9 cellular contexts compared by ENCODE assay signal in genomic region chr22:35900483-35901168, GRCh38.
DNase-seq lines count a peak whose midpoint lies in the region; ATAC-seq and TF ChIP-seq lines count a peak whose summit lies in the region.
"Had no signal": no experiment of that assay in that cellular context is flagged by ENCODE, and none has a peak within 500 bp of the region (broad histone marks: within the 10 kb centered on the region; RNA-seq: fewer than 3 reads in every experiment).

No MANE protein-coding gene starts in this region.

- no peak overlapping the region for H3K18ac ChIP-seq in mesendoderm (ENCODE audit: low read length)

- H2BK5ac ChIP-seq in mesendoderm (ENCODE audit: low read length) = no peak overlapping the region

- H3K27me3 Mint-ChIP-seq in CD8-positive, alpha-beta T cell (ENCODE audit: low read depth) = peaks cover 6% of the 10 kb centered on the region
- H3K27me3 Mint-ChIP-seq in HFFc6 (ENCODE audit: insufficient read depth) = no peaks in the 10 kb centered on the region; the same call in 1 of the 2 replicates

- ATAC-seq in CD8-positive, alpha-beta T cell = peak; percentile 69
- no peak for ATAC-seq in HG03045 (IDR thresholded peaks at IDR 0.05; ENCODE audit: unreplicated experiment)
- no peak for ATAC-seq in GM18858 (IDR thresholded peaks at IDR 0.05; ENCODE audit: unreplicated experiment)

- no peak overlapping the region for H3K4me3 ChIP-seq in CD8-positive, alpha-beta T cell (ENCODE audit: low read depth, low read length)
- H3K4me3 ChIP-seq in mesendoderm (ENCODE audit: low read length) = no peak overlapping the region

- no peak overlapping the region for H3K4me2 ChIP-seq in mesendoderm (ENCODE audit: low read length)

- H3K56ac ChIP-seq in mesendoderm (ENCODE audit: low read length) = no peak overlapping the region

- no peak overlapping the region for H3K23ac ChIP-seq in mesendoderm (ENCODE audit: low read length)

- intact Hi-C loops in CD8-positive, alpha-beta T cell (cut with DNase I, micrococcal nuclease) = no loop called here

- no peaks in the 10 kb centered on the region for H3K9me3 ChIP-seq in CD8-positive, alpha-beta T cell (ENCODE audit: low read length)

- no peak overlapping the region for H4K8ac ChIP-seq in mesendoderm (ENCODE audit: low read depth, low read length)

- peaks cover 21% of the 10 kb centered on the region for H3K79me2 ChIP-seq in mesendoderm (ENCODE audit: control insufficient read depth, insufficient read depth, low read length)

- H3K4me1 Mint-ChIP-seq in CD8-positive, alpha-beta T cell (ENCODE audit: low read depth) = peaks cover 15% of the 10 kb centered on the region
- peaks cover 74% of the 10 kb centered on the region for H3K4me1 Mint-ChIP-seq in HFFc6 (ENCODE audit: low read depth)

- H2BK15ac ChIP-seq in mesendoderm (replicated peaks; ENCODE audit: low read depth) = no peak overlapping the region

- no peak overlapping the region for H3K27ac ChIP-seq in CD8-positive, alpha-beta T cell (ENCODE audit: low read depth, low read length)
- H3K27ac ChIP-seq in mesendoderm (ENCODE audit: low read depth, low read length) = no peak overlapping the region

- H3K36me3 ChIP-seq in CD8-positive, alpha-beta T cell (ENCODE audit: insufficient read depth, low read length) = no peaks in the 10 kb centered on the region
- H3K36me3 ChIP-seq in mesendoderm (ENCODE audit: control insufficient read depth, insufficient read depth, low read length) = no peaks in the 10 kb centered on the region

- WGBS in mesendoderm (ENCODE audit: extremely low coverage, insufficient coverage, low lambda C conversion rate) = no CpG with 5 or more reads among the region's 5 CpGs

- H2BK120ac ChIP-seq in mesendoderm (ENCODE audit: low read depth, low read length) = peak overlapping the region; percentile 6

- TF ChIP-seq CTCF in CD8-positive, alpha-beta T cell (IDR thresholded peaks at IDR 0.05) = no peak
- no peak for TF ChIP-seq CTCF in HFFc6 (IDR thresholded peaks at IDR 0.05)

- H3K36me3 Mint-ChIP-seq in CD8-positive, alpha-beta T cell = no peaks in the 10 kb centered on the region
- no peaks in the 10 kb centered on the region for H3K36me3 Mint-ChIP-seq in HFFc6 (ENCODE audit: low read depth)

- CTCF ChIA-PET in CD8-positive, alpha-beta T cell (lab: Charles Lee) = interaction anchor here (1.2 kb wide), 1 partner anchor 18 kb away, joined by 4 read pairs; no protein-coding TSS in a partner anchor

- no peaks in the 10 kb centered on the region for H3K27me3 ChIP-seq in CD8-positive, alpha-beta T cell (ENCODE audit: insufficient read depth, low read length)
- no peaks in the 10 kb centered on the region for H3K27me3 ChIP-seq in mesendoderm (ENCODE audit: insufficient read depth, low read length, poor library complexity)

- DNase-seq in CD8-positive, alpha-beta T cell = no peak
- DNase-seq in HFFc6 (peak; percentile 41), amniotic epithelial cell (ENCODE audit: low read depth) (peak; percentile 71), mesendoderm (peak; percentile 78), RKO (ENCODE audit: low spot score) (no peak), NCI-H1694 treated with DMSO at 0.1 percent for 48 hours (lab: John Stamatoyannopoulos, UW) (no peak)
- DNase-seq: NCI-H1930 had no signal

- H3K9me3 Mint-ChIP-seq in CD8-positive, alpha-beta T cell = no peaks in the 10 kb centered on the region
- no peaks in the 10 kb centered on the region for H3K9me3 Mint-ChIP-seq in HFFc6

- POLR2A ChIA-PET in CD8-positive, alpha-beta T cell (lab: Charles Lee) = interaction anchor here (0.9 kb wide), 2 partner anchors 11 to 15 kb away, joined by 3 read pairs; no protein-coding TSS in a partner anchor

- H2AK5ac ChIP-seq in mesendoderm (ENCODE audit: low read length) = no peak overlapping the region

- peak overlapping the region; percentile 21 for H3K27ac Mint-ChIP-seq in CD8-positive, alpha-beta T cell
- peak overlapping the region; percentile 82 for H3K27ac Mint-ChIP-seq in HFFc6

- H3K4ac ChIP-seq in mesendoderm (ENCODE audit: low read depth, low read length) = peak overlapping the region; percentile 12

- H3K9ac ChIP-seq in mesendoderm (ENCODE audit: low read length) = no peak overlapping the region

- H3K79me1 ChIP-seq in mesendoderm (ENCODE audit: low read length) = peaks cover 22% of the 10 kb centered on the region

- H3K4me3 Mint-ChIP-seq in CD8-positive, alpha-beta T cell = no peak overlapping the region
- H3K4me3 Mint-ChIP-seq in HFFc6 = peak overlapping the region; percentile 65

- H4K5ac ChIP-seq in mesendoderm (ENCODE audit: low read length) = no peak overlapping the region

- H3K4me1 ChIP-seq in CD8-positive, alpha-beta T cell (ENCODE audit: insufficient read depth, low read length) = peaks cover 13% of the 10 kb centered on the region
- peaks cover 20% of the 10 kb centered on the region for H3K4me1 ChIP-seq in mesendoderm (ENCODE audit: control insufficient read depth, low read depth, low read length)

Comparison
In these comparisons a context has a peak if more than half of its experiments do, and no peak if none do; other contexts are left out.
1. DNase-seq: peak in HFFc6 (single experiment), amniotic epithelial cell (single experiment) and mesendoderm (single experiment); none in CD8-positive, alpha-beta T cell (0 of 7), RKO (single experiment) and NCI-H1694 treated with DMSO at 0.1 percent for 48 hours (single experiment).